8 cellular contexts compared by ENCODE assay signal in genomic region chr10:11724938-11725776, GRCh38. TPM values are rescaled to one million over a fixed set of nuclear protein-coding genes. Genes with fewer than 3 reads are reported as not detected.
DNase-seq lines count a peak whose midpoint lies in the region; ATAC-seq and TF ChIP-seq lines count a peak whose summit lies in the region.

No MANE protein-coding gene starts in this region.

- DNase-seq in NCI-H1436 (lab: John Stamatoyannopoulos, UW) (peak; percentile 14), NCI-H1436 treated with DMSO at 0.1 percent for 48 hours (lab: John Stamatoyannopoulos, UW) (no peak), MM.1S (peak; percentile 56), left cardiac atrium (no peak), sigmoid colon (no peak)

- H3K9me3 ChIP-seq in MM.1S (replicated peaks; ENCODE audit: insufficient read depth, low read length) (no peaks in the 10 kb centered on the region), sigmoid colon (no peaks in the 10 kb centered on the region)

- no peaks in the 10 kb centered on the region for H3K9me2 ChIP-seq in MM.1S (replicated peaks; ENCODE audit: insufficient read depth, low read length)

- H3K4me2 ChIP-seq in MM.1S (ENCODE audit: low read depth, low read length): no peak overlapping the region

- H3K79me2 ChIP-seq in MM.1S (ENCODE audit: low read length): no peaks in the 10 kb centered on the region

- no peak overlapping the region for H3K27ac ChIP-seq in MM.1S (ENCODE audit: low read length)
- no peak overlapping the region for H3K27ac ChIP-seq in sigmoid colon

- TF ChIP-seq POLR2A in sigmoid colon (IDR thresholded peaks at IDR 0.05): no peak

- no peak for TF ChIP-seq EP300 in sigmoid colon (IDR thresholded peaks at IDR 0.05)

- no peaks in the 10 kb centered on the region for H3K9me3 Mint-ChIP-seq in activated T-helper 17 cell treated with anti-CD3 and anti-CD28 coated beads, Interleukin-2, amount 50 U/mL, for 72 hours

- H3K36me3 ChIP-seq in MM.1S (replicated peaks; ENCODE audit: insufficient read depth, low read length): no peaks in the 10 kb centered on the region
- H3K36me3 ChIP-seq in sigmoid colon: no peaks in the 10 kb centered on the region

- H2AFZ ChIP-seq in MM.1S (ENCODE audit: low read length): no peak overlapping the region

- 63 to 64% methylated on average over 20 of the region's 20 CpGs for WGBS in sigmoid colon, 2 donors

- peaks cover 19% of the 10 kb centered on the region for H3K27me3 Mint-ChIP-seq in activated T-helper 17 cell treated with anti-CD3 and anti-CD28 coated beads, Interleukin-2, amount 50 U/mL, for 72 hours

- H3K4me3 ChIP-seq in MM.1S (ENCODE audit: low read length) (no peak overlapping the region), sigmoid colon (no peak overlapping the region)

- intact Hi-C loops in left cardiac atrium (cut with DNase I) (loop anchor here (5.0 to 10.0 kb wide), 3 partner anchors 110 to 210 kb away; partner anchors contain the start of gene USP6NL (in 1 of the 2)), sigmoid colon (cut with DNase I) (no loop called here)

- no peaks in the 10 kb centered on the region for H3K36me3 Mint-ChIP-seq in activated T-helper 17 cell treated with anti-CD3 and anti-CD28 coated beads, Interleukin-2, amount 50 U/mL, for 72 hours (ENCODE audit: low read depth)

- peak; percentile 82 for ATAC-seq in GM21529 (IDR thresholded peaks at IDR 0.05; ENCODE audit: unreplicated experiment)
- peak; percentile 32 for ATAC-seq in activated T-helper 17 cell treated with anti-CD3 and anti-CD28 coated beads, Interleukin-2, amount 50 U/mL, for 72 hours (replicated peaks)
- peak; percentile 84 to 94 for ATAC-seq in left cardiac atrium
- ATAC-seq in GM21528 (IDR thresholded peaks at IDR 0.05; ENCODE audit: low FRiP score, unreplicated experiment): no peak

- peaks cover 71% of the 10 kb centered on the region for H3K27me3 ChIP-seq in MM.1S (replicated peaks; ENCODE audit: insufficient read depth, low read length)
- H3K27me3 ChIP-seq in sigmoid colon: no peaks in the 10 kb centered on the region

- H3K4me3 Mint-ChIP-seq in activated T-helper 17 cell treated with anti-CD3 and anti-CD28 coated beads, Interleukin-2, amount 50 U/mL, for 72 hours: no peak overlapping the region

- H3K27ac Mint-ChIP-seq in activated T-helper 17 cell treated with anti-CD3 and anti-CD28 coated beads, Interleukin-2, amount 50 U/mL, for 72 hours: no peak overlapping the region

- H3K4me1 ChIP-seq in MM.1S (ENCODE audit: low read length) (no peaks in the 10 kb centered on the region), sigmoid colon (no peaks in the 10 kb centered on the region)

- H3F3A ChIP-seq in MM.1S (ENCODE audit: insufficient read depth, low read length): no peaks in the 10 kb centered on the region

- peak; percentile 76 for TF ChIP-seq CTCF in MM.1S (IDR thresholded peaks at IDR 0.05; ENCODE audit: low read length)
- TF ChIP-seq CTCF in sigmoid colon (IDR thresholded peaks at IDR 0.05): peak; percentile 16 to 55 (median 53)

- peaks cover 5% of the 10 kb centered on the region for H3K4me1 Mint-ChIP-seq in activated T-helper 17 cell treated with anti-CD3 and anti-CD28 coated beads, Interleukin-2, amount 50 U/mL, for 72 hours

- no peak overlapping the region for H3K9ac ChIP-seq in MM.1S (ENCODE audit: low read length)

- no peaks in the 10 kb centered on the region for H4K20me1 ChIP-seq in MM.1S (ENCODE audit: insufficient read depth, low read length)

RNA-seq across cellular contexts. Expression of gene ECHDC3, which starts 17.0 kb away (rescaled TPM):
- total RNA-seq in activated T-helper 17 cell treated with anti-CD3 and anti-CD28 coated beads, Interleukin-2, amount 50 U/mL, for 72 hours: 1 to 10 TPM in 1 of 2 donors, not detected in 1; 1.5 TPM
- total RNA-seq in left cardiac atrium: 10 to 100 TPM; 55.7 to 56.1 TPM
- total RNA-seq in sigmoid colon: 10 to 100 TPM in 3 of 4 donors, 1 to 10 TPM in 1; 6.4 to 21.8 (median 13.8) TPM
- polyA plus RNA-seq in sigmoid colon: 10 to 100 TPM in 1 of 3 donors, 1 to 10 TPM in 2; 4.8 to 15.1 (median 9.2) TPM

Comparison
In these comparisons a context has a peak if more than half of its experiments do, and no peak if none do; other contexts are left out.
1. DNase-seq: peak in NCI-H1436 (single experiment) and MM.1S (single experiment); none in NCI-H1436 treated with DMSO at 0.1 percent for 48 hours (single experiment), left cardiac atrium (single experiment) and sigmoid colon (single experiment).